Comparison of ENCODE assay signal across 2 cellular contexts in genomic region chr2:27378809-27379290, GRCh38.
TF ChIP-seq lines count a peak whose summit lies in the region.

No MANE protein-coding gene starts in this region.

TF ChIP-seq in A549, 52 proteins besides CTCF, POLR2A, EP300 and RAD21:
- no peak for TF ChIP-seq NPAS2 (CRISPR knock-in tag; IDR thresholded peaks at IDR 0.05; ENCODE audit: borderline replicate concordance)
- no peak for TF ChIP-seq ZSCAN20 (CRISPR knock-in tag; IDR thresholded peaks at IDR 0.05)
- TF ChIP-seq HEYL (CRISPR knock-in tag; IDR thresholded peaks at IDR 0.05) = no peak
- TF ChIP-seq PHF8 (IDR thresholded peaks at IDR 0.05; ENCODE audit: borderline replicate concordance, low read depth) = no peak
- TF ChIP-seq CEBPB (IDR thresholded peaks at IDR 0.05) = no peak
- no peak for TF ChIP-seq HES2 (IDR thresholded peaks at IDR 0.05)
- no peak for TF ChIP-seq RARB (CRISPR knock-in tag; IDR thresholded peaks at IDR 0.05)
- TF ChIP-seq MAZ (IDR thresholded peaks at IDR 0.05; ENCODE audit: borderline replicate concordance, low read depth, low read length) = no peak
- TF ChIP-seq CHD2 (IDR thresholded peaks at IDR 0.05; ENCODE audit: low read length, partially characterized antibody) = no peak
- no peak; a peak in 1 of 5 replicates for TF ChIP-seq JUN (IDR thresholded peaks at IDR 0.05)
- TF ChIP-seq, protein P1, sequence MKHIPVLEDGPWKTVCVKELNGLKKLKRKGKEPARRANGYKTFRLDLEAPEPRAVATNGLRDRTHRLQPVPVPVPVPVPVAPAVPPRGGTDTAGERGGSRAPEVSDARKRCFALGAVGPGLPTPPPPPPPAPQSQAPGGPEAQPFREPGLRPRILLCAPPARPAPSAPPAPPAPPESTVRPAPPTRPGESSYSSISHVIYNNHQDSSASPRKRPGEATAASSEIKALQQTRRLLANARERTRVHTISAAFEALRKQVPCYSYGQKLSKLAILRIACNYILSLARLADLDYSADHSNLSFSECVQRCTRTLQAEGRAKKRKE (CRISPR knock-in tag; IDR thresholded peaks at IDR 0.05; ENCODE audit: low read depth) = no peak
- no peak for TF ChIP-seq ESRRA (IDR thresholded peaks at IDR 0.05; ENCODE audit: borderline replicate concordance, low read length)
- no peak for TF ChIP-seq PBX3 (IDR thresholded peaks at IDR 0.05)
- TF ChIP-seq NFE2L2 (conservative IDR thresholded peaks at IDR 0.05; ENCODE audit: low read length) = no peak

TF ChIP-seq in HCT116, 20 proteins besides CTCF, POLR2A, EP300 and RAD21:
- TF ChIP-seq YY1 (IDR thresholded peaks at IDR 0.05; ENCODE audit: extremely low read depth, insufficient replicate concordance, low read depth, low read length) (no peak), EZH2 (IDR thresholded peaks at IDR 0.05) (no peak), ELF1 (IDR thresholded peaks at IDR 0.05; ENCODE audit: borderline replicate concordance, low read depth) (no peak), POLR2AphosphoS5 (IDR thresholded peaks at IDR 0.05; ENCODE audit: low read depth, low read length) (no peak; the same call in none of the 2 replicates), EGR1 (IDR thresholded peaks at IDR 0.05; ENCODE audit: low read depth) (no peak), CBX3 (IDR thresholded peaks at IDR 0.05; ENCODE audit: low read depth) (no peak), EZH2phosphoT487 (IDR thresholded peaks at IDR 0.05; ENCODE audit: borderline replicate concordance) (no peak), ATF3 (IDR thresholded peaks at IDR 0.05) (no peak), ZNF274 (IDR thresholded peaks at IDR 0.05; ENCODE audit: low read depth, low read length) (no peak), JUND (IDR thresholded peaks at IDR 0.05) (no peak), TCF7L2 (IDR thresholded peaks at IDR 0.05; ENCODE audit: borderline replicate concordance, extremely low read depth, insufficient read depth, insufficient read length) (no peak), SIN3A (IDR thresholded peaks at IDR 0.05; ENCODE audit: low read depth) (no peak), ZFX (IDR thresholded peaks at IDR 0.05) (no peak), FOSL1 (IDR thresholded peaks at IDR 0.05; ENCODE audit: low read depth) (no peak), CEBPB (IDR thresholded peaks at IDR 0.05; ENCODE audit: low read depth) (no peak), SP1 (IDR thresholded peaks at IDR 0.05; ENCODE audit: low read depth) (no peak)
- TF ChIP-seq, protein P2, sequence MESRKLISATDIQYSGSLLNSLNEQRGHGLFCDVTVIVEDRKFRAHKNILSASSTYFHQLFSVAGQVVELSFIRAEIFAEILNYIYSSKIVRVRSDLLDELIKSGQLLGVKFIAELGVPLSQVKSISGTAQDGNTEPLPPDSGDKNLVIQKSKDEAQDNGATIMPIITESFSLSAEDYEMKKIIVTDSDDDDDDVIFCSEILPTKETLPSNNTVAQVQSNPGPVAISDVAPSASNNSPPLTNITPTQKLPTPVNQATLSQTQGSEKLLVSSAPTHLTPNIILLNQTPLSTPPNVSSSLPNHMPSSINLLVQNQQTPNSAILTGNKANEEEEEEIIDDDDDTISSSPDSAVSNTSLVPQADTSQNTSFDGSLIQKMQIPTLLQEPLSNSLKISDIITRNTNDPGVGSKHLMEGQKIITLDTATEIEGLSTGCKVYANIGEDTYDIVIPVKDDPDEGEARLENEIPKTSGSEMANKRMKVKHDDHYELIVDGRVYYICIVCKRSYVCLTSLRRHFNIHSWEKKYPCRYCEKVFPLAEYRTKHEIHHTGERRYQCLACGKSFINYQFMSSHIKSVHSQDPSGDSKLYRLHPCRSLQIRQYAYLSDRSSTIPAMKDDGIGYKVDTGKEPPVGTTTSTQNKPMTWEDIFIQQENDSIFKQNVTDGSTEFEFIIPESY (IDR thresholded peaks at IDR 0.05; ENCODE audit: extremely low read depth, insufficient replicate concordance, low read length) = no peak
- TF ChIP-seq, protein P3, sequence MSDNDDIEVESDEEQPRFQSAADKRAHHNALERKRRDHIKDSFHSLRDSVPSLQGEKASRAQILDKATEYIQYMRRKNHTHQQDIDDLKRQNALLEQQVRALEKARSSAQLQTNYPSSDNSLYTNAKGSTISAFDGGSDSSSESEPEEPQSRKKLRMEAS (IDR thresholded peaks at IDR 0.05) = no peak
- TF ChIP-seq, protein P4, sequence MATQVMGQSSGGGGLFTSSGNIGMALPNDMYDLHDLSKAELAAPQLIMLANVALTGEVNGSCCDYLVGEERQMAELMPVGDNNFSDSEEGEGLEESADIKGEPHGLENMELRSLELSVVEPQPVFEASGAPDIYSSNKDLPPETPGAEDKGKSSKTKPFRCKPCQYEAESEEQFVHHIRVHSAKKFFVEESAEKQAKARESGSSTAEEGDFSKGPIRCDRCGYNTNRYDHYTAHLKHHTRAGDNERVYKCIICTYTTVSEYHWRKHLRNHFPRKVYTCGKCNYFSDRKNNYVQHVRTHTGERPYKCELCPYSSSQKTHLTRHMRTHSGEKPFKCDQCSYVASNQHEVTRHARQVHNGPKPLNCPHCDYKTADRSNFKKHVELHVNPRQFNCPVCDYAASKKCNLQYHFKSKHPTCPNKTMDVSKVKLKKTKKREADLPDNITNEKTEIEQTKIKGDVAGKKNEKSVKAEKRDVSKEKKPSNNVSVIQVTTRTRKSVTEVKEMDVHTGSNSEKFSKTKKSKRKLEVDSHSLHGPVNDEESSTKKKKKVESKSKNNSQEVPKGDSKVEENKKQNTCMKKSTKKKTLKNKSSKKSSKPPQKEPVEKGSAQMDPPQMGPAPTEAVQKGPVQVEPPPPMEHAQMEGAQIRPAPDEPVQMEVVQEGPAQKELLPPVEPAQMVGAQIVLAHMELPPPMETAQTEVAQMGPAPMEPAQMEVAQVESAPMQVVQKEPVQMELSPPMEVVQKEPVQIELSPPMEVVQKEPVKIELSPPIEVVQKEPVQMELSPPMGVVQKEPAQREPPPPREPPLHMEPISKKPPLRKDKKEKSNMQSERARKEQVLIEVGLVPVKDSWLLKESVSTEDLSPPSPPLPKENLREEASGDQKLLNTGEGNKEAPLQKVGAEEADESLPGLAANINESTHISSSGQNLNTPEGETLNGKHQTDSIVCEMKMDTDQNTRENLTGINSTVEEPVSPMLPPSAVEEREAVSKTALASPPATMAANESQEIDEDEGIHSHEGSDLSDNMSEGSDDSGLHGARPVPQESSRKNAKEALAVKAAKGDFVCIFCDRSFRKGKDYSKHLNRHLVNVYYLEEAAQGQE (IDR thresholded peaks at IDR 0.05; ENCODE audit: low read depth) = no peak
